Comparison of ENCODE assay signal across 7 cellular contexts in the genomic region with DNA sequence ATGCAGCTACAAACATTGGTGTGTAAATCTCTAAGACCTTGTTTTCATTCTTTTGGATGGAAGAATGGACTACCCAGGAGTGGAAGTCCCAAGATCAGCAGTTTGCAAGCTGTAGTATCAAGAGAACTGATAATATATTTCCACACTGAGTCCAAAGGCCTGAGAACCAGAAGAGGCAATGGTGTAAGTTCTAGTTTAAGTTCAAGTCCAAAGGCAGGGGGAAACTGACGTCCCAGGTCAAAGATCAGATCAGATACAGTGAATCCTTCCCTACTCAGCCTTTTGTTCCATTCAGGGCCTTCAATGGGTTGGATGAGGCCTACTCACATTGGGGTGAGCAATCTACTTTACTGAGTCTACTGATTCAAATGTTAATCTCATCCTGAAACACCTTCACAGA.
"Had no signal": no experiment of that assay in that cellular context is flagged by ENCODE, and none has a peak within 500 bp of the region (broad histone marks: within the 10 kb centered on the region; RNA-seq: fewer than 3 reads in every experiment).

No MANE protein-coding gene starts in this region.

- H2AFZ ChIP-seq: GM23338 had no signal

- H3K27ac Mint-ChIP-seq: GM23338, H9 had no signal

- H3K27me3 Mint-ChIP-seq: IgD-negative memory B cell had no signal

- DNase-seq: H9, HCEC 1CT had no signal

- H3K4me2 ChIP-seq: GM23338 had no signal

- FAIRE-seq: H1, H54, HTR-8/SVneo had no signal

- H3K4me3 Mint-ChIP-seq: GM23338, H9, IgD-negative memory B cell had no signal

- H3K36me3 Mint-ChIP-seq: IgD-negative memory B cell had no signal

- ATAC-seq: GM23338 had no signal

- H3K9me3 Mint-ChIP-seq: H9 had no signal

- H3K4me3 ChIP-seq: GM23338 had no signal

- H3K4me1 Mint-ChIP-seq: GM23338, H9 had no signal
